ENCODE assay signal across 16 cellular contexts in the genomic region with DNA sequence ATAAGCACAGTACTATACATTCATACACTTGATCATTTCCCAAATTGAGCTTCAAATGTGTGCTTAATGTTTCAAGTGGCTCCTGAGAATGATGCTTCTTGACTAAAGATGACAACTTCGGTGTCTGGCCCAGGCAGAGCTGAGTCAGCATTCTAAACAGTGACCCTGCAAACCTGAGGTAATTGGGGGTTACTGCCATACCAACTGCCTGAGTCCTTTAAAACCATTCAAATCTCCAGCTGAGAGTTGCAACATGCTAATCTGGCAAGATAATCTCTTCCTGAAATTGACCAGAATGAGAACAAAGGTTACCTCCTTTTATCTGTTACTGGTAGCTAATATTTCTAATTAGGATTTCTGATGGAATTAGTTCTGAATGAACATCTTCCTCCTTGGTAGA. TPM values are rescaled to one million over a fixed set of nuclear protein-coding genes. Genes with fewer than 3 reads are reported as not detected.
A peak's percentile ranks its signal among the peaks of the same experiment; 100 is the strongest.
DNase-seq lines count a peak whose midpoint lies in the region; ATAC-seq, FAIRE-seq and TF ChIP-seq lines count a peak whose summit lies in the region.
"Had no signal": no experiment of that assay in that cellular context is flagged by ENCODE, and none has a peak within 500 bp of the region (broad histone marks: within the 10 kb centered on the region; RNA-seq: fewer than 3 reads in every experiment).

No MANE protein-coding gene starts in this region.

- no peak overlapping the region for H3K27ac ChIP-seq in astrocyte (ENCODE audit: low read depth, low read length)
- no peak overlapping the region for H3K27ac ChIP-seq in transverse colon
- H3K27ac ChIP-seq: PC-9 had no signal

- FAIRE-seq in astrocyte (lab: Jason Lieb, UNC) = no peak
- FAIRE-seq: GM12891 had no signal

- H3F3A ChIP-seq in Loucy (ENCODE audit: low read depth) = 0 out of 2 replicates have a peak, but pooled peaks cover 3% of the 10 kb centered on the region

- peaks cover 39% of the 10 kb centered on the region for H3K36me3 Mint-ChIP-seq in T-helper 2 cell treated with Interferon-gamma antibody and Interleukin-4, amounts not matched to agents 5 μg/mL and 100 μg/mL, for 36 hours (ENCODE audit: low read depth)
- no peaks in the 10 kb centered on the region for H3K36me3 Mint-ChIP-seq in astrocyte (ENCODE audit: low read depth, unreplicated experiment)
- H3K36me3 Mint-ChIP-seq in naive B cell = peaks cover 30 to 49% of the 10 kb centered on the region in 2 donors

- no peak for DNase-seq in T-helper 2 cell treated with Interferon-gamma antibody and Interleukin-4, amounts not matched to agents 5 μg/mL and 100 μg/mL, for 36 hours (ENCODE audit: low spot score)
- DNase-seq in T-helper 2 cell = no peak
- DNase-seq in astrocyte (ENCODE audit: low read depth) = peak; percentile 50
- no peak for DNase-seq in naive B cell
- no peak for DNase-seq in transverse colon
- no peak for DNase-seq in HT-29 (ENCODE audit: low spot score)
- DNase-seq: caudate nucleus, DMS153, H9, mammary epithelial cell, NCI-H2029 treated with DMSO at 0.1 percent for 48 hours, PC-9, T-helper 9 cell had no signal

- no peak for TF ChIP-seq EP300 in transverse colon (IDR thresholded peaks at IDR 0.05; ENCODE audit: low read depth)

- H3K4me3 Mint-ChIP-seq in T-helper 2 cell treated with Interferon-gamma antibody and Interleukin-4, amounts not matched to agents 5 μg/mL and 100 μg/mL, for 36 hours = no peak overlapping the region
- H3K4me3 Mint-ChIP-seq in astrocyte (ENCODE audit: unreplicated experiment) (peak overlapping the region; percentile 41), naive B cell (peak overlapping the region; percentile 37 to 99 (median 77))
- H3K4me3 Mint-ChIP-seq: H9 had no signal

- H3K4me3 ChIP-seq in Loucy (ENCODE audit: low read length, poor library complexity, severe bottlenecking) (peak overlapping the region; percentile 0), astrocyte (ENCODE audit: insufficient read depth, low read depth, low read length) (no peak overlapping the region), transverse colon (no peak overlapping the region)
- H3K4me3 ChIP-seq: PC-9 had no signal

- H3K27ac Mint-ChIP-seq in T-helper 2 cell treated with Interferon-gamma antibody and Interleukin-4, amounts not matched to agents 5 μg/mL and 100 μg/mL, for 36 hours = peak overlapping the region; percentile 17
- no peak overlapping the region for H3K27ac Mint-ChIP-seq in astrocyte (ENCODE audit: unreplicated experiment)
- peak overlapping the region; percentile 60 to 98 (median 90) for H3K27ac Mint-ChIP-seq in naive B cell

- H3K36me3 ChIP-seq in Loucy (ENCODE audit: insufficient read depth, low read length) = no peaks in the 10 kb centered on the region
- no peaks in the 10 kb centered on the region for H3K36me3 ChIP-seq in astrocyte (ENCODE audit: insufficient read depth, low read length)
- H3K36me3 ChIP-seq in transverse colon = no peaks in the 10 kb centered on the region

- no peak for ATAC-seq in naive B cell (ENCODE audit: low read depth in 2 of 2)
- ATAC-seq in GM21447 (IDR thresholded peaks at IDR 0.05; ENCODE audit: unreplicated experiment) = no peak

- H3K9me3 ChIP-seq in Loucy (ENCODE audit: insufficient read depth, low read depth, low read length) (no peaks in the 10 kb centered on the region), astrocyte (ENCODE audit: insufficient read depth, low read depth, low read length) (peaks cover 3% of the 10 kb centered on the region), transverse colon (no peaks in the 10 kb centered on the region)

- H2AFZ ChIP-seq in Loucy (ENCODE audit: low read length) (no peak overlapping the region), astrocyte (ENCODE audit: low read depth, low read length) (no peak overlapping the region)
- H2AFZ ChIP-seq: PC-9 had no signal

- H4K20me1 ChIP-seq in Loucy (ENCODE audit: insufficient read depth, low read length, poor library complexity, severe bottlenecking) (peaks cover 13% of the 10 kb centered on the region), astrocyte (ENCODE audit: insufficient read depth, low read length) (no peaks in the 10 kb centered on the region)

- H3K9me2 ChIP-seq in Loucy (replicated peaks; ENCODE audit: low read depth, low read length) = no peaks in the 10 kb centered on the region

- H3K9me3 Mint-ChIP-seq in T-helper 2 cell treated with Interferon-gamma antibody and Interleukin-4, amounts not matched to agents 5 μg/mL and 100 μg/mL, for 36 hours = peaks cover 12% of the 10 kb centered on the region
- H3K9me3 Mint-ChIP-seq in astrocyte (ENCODE audit: unreplicated experiment) (no peaks in the 10 kb centered on the region), naive B cell (peaks cover 0 to 4% (median 0%) of the 10 kb centered on the region in 7 donors)
- H3K9me3 Mint-ChIP-seq: H9 had no signal

- in situ Hi-C loops in transverse colon (cut with MboI; ENCODE audit: low pct_ligation_motif_present in 1 of 4, low pct_unique_long_range_greater_than_20kb in 1 of 4, low sequenced_read_pairs in 3 of 4) = loop anchor here in 2 of 4 donors (25.0 kb wide), 1 partner anchor 326 kb away; no protein-coding TSS in a partner anchor

- TF ChIP-seq POLR2A in transverse colon (IDR thresholded peaks at IDR 0.05) = no peak

- H3K4me1 Mint-ChIP-seq in T-helper 2 cell treated with Interferon-gamma antibody and Interleukin-4, amounts not matched to agents 5 μg/mL and 100 μg/mL, for 36 hours (ENCODE audit: low read depth) = peaks cover 90% of the 10 kb centered on the region
- peaks cover 54% of the 10 kb centered on the region for H3K4me1 Mint-ChIP-seq in astrocyte (ENCODE audit: low read depth, unreplicated experiment)
- H3K4me1 Mint-ChIP-seq in naive B cell = peaks cover 73 to 95% (median 86%) of the 10 kb centered on the region in 3 donors

- H3K27me3 Mint-ChIP-seq in T-helper 2 cell treated with Interferon-gamma antibody and Interleukin-4, amounts not matched to agents 5 μg/mL and 100 μg/mL, for 36 hours (ENCODE audit: low read depth) = no peaks in the 10 kb centered on the region
- no peaks in the 10 kb centered on the region for H3K27me3 Mint-ChIP-seq in astrocyte (ENCODE audit: low read depth, unreplicated experiment)
- H3K27me3 Mint-ChIP-seq in naive B cell = no peaks in the 10 kb centered on the region

- H3K79me2 ChIP-seq in Loucy (ENCODE audit: insufficient read depth, low read length) (peaks cover 100% of the 10 kb centered on the region), astrocyte (ENCODE audit: insufficient read depth, low read length) (peaks cover 6% of the 10 kb centered on the region)

- TF ChIP-seq CTCF in Loucy (conservative IDR thresholded peaks at IDR 0.05; ENCODE audit: low read length) (no peak), astrocyte (IDR thresholded peaks at IDR 0.05; ENCODE audit: insufficient read depth, low read depth, low read length) (no peak), transverse colon (IDR thresholded peaks at IDR 0.05) (no peak)

- H3K4me2 ChIP-seq in Loucy (ENCODE audit: low read depth, low read length, poor library complexity, severe bottlenecking) (peak overlapping the region; percentile 33), astrocyte (ENCODE audit: low read length) (peak overlapping the region; percentile 3)
- H3K4me2 ChIP-seq: PC-9 had no signal

- intact Hi-C loops in transverse colon (cut with DNase I; ENCODE audit: low total_unique reads) = no loop called here

- H3K27me3 ChIP-seq in Loucy (ENCODE audit: insufficient read depth, low read length, poor library complexity, severe bottlenecking) = no peaks in the 10 kb centered on the region
- H3K27me3 ChIP-seq in astrocyte (ENCODE audit: insufficient read depth, low read length) = no peaks in the 10 kb centered on the region
- peaks cover 11% of the 10 kb centered on the region for H3K27me3 ChIP-seq in transverse colon

- H3K4me1 ChIP-seq in Loucy (ENCODE audit: insufficient read depth, low read length, poor library complexity, severe bottlenecking) = peaks cover 88% of the 10 kb centered on the region
- peaks cover 27% of the 10 kb centered on the region for H3K4me1 ChIP-seq in astrocyte (ENCODE audit: insufficient read depth, low read length)
- peaks cover 0 to 23% (median 5%) of the 10 kb centered on the region in 4 donors for H3K4me1 ChIP-seq in transverse colon

- WGBS in transverse colon (ENCODE audit: low coverage in 1 of 2), 2 donors = 78% methylated on average over 1 of the region's 1 CpG; no CpG with 5 or more reads in 1 of the 2 donors

- H3K9ac ChIP-seq in Loucy (ENCODE audit: low read depth, low read length, poor library complexity, severe bottlenecking) (no peak overlapping the region), astrocyte (ENCODE audit: low read length) (no peak overlapping the region)

RNA-seq across cellular contexts. Expression of gene BACH2, which starts 8.2 kb away (rescaled TPM):
- total RNA-seq in astrocyte = 12.6 and 17.5 TPM in 2 replicates
- 100 to 1,000 TPM in 1 of 6 donors, 10 to 100 TPM in 5; 31.0 to 130 (median 78.4) TPM for polyA plus RNA-seq in naive B cell (ENCODE audit: low read depth in 6 of 6)
- 1 to 10 TPM in 3 of 4 donors, under 1 TPM in 1; 0.20 to 7.5 (median 2.4) TPM for total RNA-seq in transverse colon
- total RNA-seq in HT-29 (2014; rRNA removed; shearing (Covaris generic)) = not detected in 2 replicates
